In genomic region chr15:94023520-94023919, GRCh38 we compare ENCODE assay signal across 18 cellular contexts.
DNase-seq lines count a peak whose midpoint lies in the region; ATAC-seq and TF ChIP-seq lines count a peak whose summit lies in the region.
"Had no signal": no experiment of that assay in that cellular context is flagged by ENCODE, and none has a peak within 500 bp of the region (broad histone marks: within the 10 kb centered on the region; RNA-seq: fewer than 3 reads in every experiment).

No MANE protein-coding gene starts in this region.

- no peak overlapping the region for H3K9ac ChIP-seq in SK-N-SH
- H3K9ac ChIP-seq in neuronal stem cell (ENCODE audit: low read depth, low read length, poor library complexity): no peak overlapping the region

- no peak overlapping the region for H3K27ac ChIP-seq in SK-N-SH (ENCODE audit: low read depth in 2 of 2, low read length in 1 of 2)
- no peak overlapping the region for H3K27ac ChIP-seq in neuronal stem cell (replicated peaks; ENCODE audit: low read length)
- H3K27ac ChIP-seq: HL-60, Peyer's patch had no signal

- H2BK12ac ChIP-seq in neuronal stem cell (ENCODE audit: low read length): no peak overlapping the region

- no peak overlapping the region for H4K91ac ChIP-seq in neuronal stem cell (ENCODE audit: low read depth, low read length, poor library complexity)

- no peak overlapping the region; the same call in 1 of the 2 replicates for H2AFZ ChIP-seq in SK-N-SH (ENCODE audit: low read depth)
- H2AFZ ChIP-seq in neuronal stem cell (ENCODE audit: low read length): peak overlapping the region; percentile 26

- H2BK15ac ChIP-seq in neuronal stem cell (ENCODE audit: low read length): no peak overlapping the region

- no peak for TF ChIP-seq EP300 in SK-N-SH (IDR thresholded peaks at IDR 0.05; ENCODE audit: borderline replicate concordance in 1 of 2, low read depth in 1 of 2, low read length in 1 of 2)

- no peaks in the 10 kb centered on the region for H4K20me1 ChIP-seq in SK-N-SH (ENCODE audit: insufficient read depth)

- H3K27me3 ChIP-seq in SK-N-SH (ENCODE audit: insufficient read depth): no peaks in the 10 kb centered on the region
- H3K27me3 ChIP-seq in neuronal stem cell (ENCODE audit: control insufficient read depth in 3 of 3, insufficient read depth in 3 of 3, low read depth in 1 of 3, low read length in 3 of 3): no peaks in the 10 kb centered on the region
- H3K27me3 ChIP-seq: BE2C, Peyer's patch had no signal

- peaks cover 12% of the 10 kb centered on the region for H3F3A ChIP-seq in SK-N-SH (replicated peaks; ENCODE audit: insufficient read depth)

- H2BK5ac ChIP-seq in neuronal stem cell (ENCODE audit: low read length): no peak overlapping the region

- H3K14ac ChIP-seq in neuronal stem cell (ENCODE audit: low read length): no peak overlapping the region

- ATAC-seq in GM19351 (IDR thresholded peaks at IDR 0.05; ENCODE audit: unreplicated experiment): no peak
- ATAC-seq: K562 had no signal

- no peak overlapping the region for H3K23ac ChIP-seq in neuronal stem cell (ENCODE audit: low read depth, low read length, poor library complexity)

- no peak for TF ChIP-seq CTCF in SK-N-SH (IDR thresholded peaks at IDR 0.05)
- TF ChIP-seq CTCF in fibroblast of the aortic adventitia (IDR thresholded peaks at IDR 0.05; ENCODE audit: insufficient read depth, low read length): no peak

- no peak overlapping the region for H3K4ac ChIP-seq in neuronal stem cell (ENCODE audit: low read length)

- H2AK5ac ChIP-seq in neuronal stem cell (ENCODE audit: low read depth, low read length): no peak overlapping the region

- no peaks in the 10 kb centered on the region for H3K79me2 ChIP-seq in SK-N-SH (ENCODE audit: insufficient read depth)

- H3K18ac ChIP-seq in neuronal stem cell (ENCODE audit: low read length): no peak overlapping the region

- DNase-seq in AG20443 (ENCODE audit: low spot score) (peak; percentile 48), SK-N-SH (no peak), fibroblast of the aortic adventitia (ENCODE audit: low read depth) (peak; percentile 69), neuronal stem cell (ENCODE audit: low spot score) (no peak), NCI-H2029 treated with DMSO at 0.1 percent for 48 hours (lab: John Stamatoyannopoulos, UW) (no peak)
- DNase-seq in stimulated activated CD8-positive, alpha-beta memory T cell treated with anti-CD3 and anti-CD28 coated beads, Interleukin-4, amount 100 ng/mL, for 48 hours: no peak
- DNase-seq in activated CD4-positive, alpha-beta T cell treated with anti-CD3 and anti-CD28 coated beads, Interleukin-2, amount 50 U/mL, for 1 hour: no peak
- DNase-seq: BE2C; CD4-positive, alpha-beta memory T cell; DMS79 treated with DMSO at 0.1 percent for 48 hours; NCI-H1048; NCI-H187; NCI-H2171; Peyer's patch; SIG-M5 had no signal

- CTCF ChIA-PET in SK-N-SH (lab: Yijun Ruan, JAX): interaction anchor here (0.6 kb wide), 1 partner anchor 96 kb away, joined by 3 read pairs; no protein-coding TSS in a partner anchor

- H3K9me3 ChIP-seq in SK-N-SH (no peaks in the 10 kb centered on the region), neuronal stem cell (replicated peaks in 1 of 2; ENCODE audit: control insufficient read depth in 2 of 2, insufficient read depth in 1 of 2, low read depth in 1 of 2, low read length in 2 of 2) (no peaks in the 10 kb centered on the region)
- H3K9me3 ChIP-seq: BE2C, Peyer's patch had no signal

- WGBS in SK-N-SH (ENCODE audit: low lambda C conversion rate): 60% methylated on average over 1 of the region's 3 CpGs
- WGBS in neuronal stem cell (ENCODE audit: extremely low coverage in 2 of 2, insufficient read length in 2 of 2, insufficient replicate concordance in 1 of 2), 2 donors: no CpG with 5 or more reads among the region's 3 CpGs

- POLR2A ChIA-PET in SK-N-SH (lab: Yijun Ruan, JAX): no interaction called here

- no peak overlapping the region for H4K8ac ChIP-seq in neuronal stem cell (ENCODE audit: low read depth, low read length)

- no peak overlapping the region; the same call in 1 of the 2 replicates for H3K4me2 ChIP-seq in SK-N-SH
- H3K4me2 ChIP-seq in neuronal stem cell (ENCODE audit: insufficient read depth, low read length, poor library complexity, severe bottlenecking): no peak overlapping the region

- H3K36me3 ChIP-seq in SK-N-SH (replicated peaks in 1 of 2; ENCODE audit: control insufficient read depth in 1 of 2, insufficient read depth in 2 of 2, low read length in 1 of 2): no peaks in the 10 kb centered on the region
- H3K36me3 ChIP-seq in neuronal stem cell (replicated peaks in 1 of 2; ENCODE audit: control insufficient read depth in 2 of 2, insufficient read depth in 2 of 2, low read length in 2 of 2): no peaks in the 10 kb centered on the region
- H3K36me3 ChIP-seq: BE2C, Peyer's patch had no signal

- no peak overlapping the region for H3K4me3 ChIP-seq in SK-N-SH (ENCODE audit: low read depth in 2 of 2, low read length in 1 of 2)
- H3K4me3 ChIP-seq in fibroblast of the aortic adventitia (ENCODE audit: low read depth, low read length): no peak overlapping the region
- no peak overlapping the region for H3K4me3 ChIP-seq in neuronal stem cell (ENCODE audit: low read length in 2 of 2)
- H3K4me3 ChIP-seq: K562, Peyer's patch had no signal

- no peak for TF ChIP-seq RAD21 in SK-N-SH (IDR thresholded peaks at IDR 0.05; ENCODE audit: low read length)

- H3K9me2 ChIP-seq in SK-N-SH: no peaks in the 10 kb centered on the region

- H3K79me1 ChIP-seq in neuronal stem cell (ENCODE audit: low read depth, low read length): no peaks in the 10 kb centered on the region

- H3K4me1 ChIP-seq in SK-N-SH (ENCODE audit: control insufficient read depth in 1 of 2, insufficient read depth in 2 of 2, low read depth in 1 of 2, low read length in 1 of 2) (peaks cover 12 to 22% of the 10 kb centered on the region in 2 experiments; a peak in 3 of 4 replicates), neuronal stem cell (ENCODE audit: control insufficient read depth in 2 of 2, insufficient read depth in 1 of 2, low read depth in 1 of 2, low read length in 2 of 2) (peaks cover 1 to 10% of the 10 kb centered on the region in 2 donors)
- H3K4me1 ChIP-seq: Peyer's patch had no signal

- no peak overlapping the region for H2BK120ac ChIP-seq in neuronal stem cell (ENCODE audit: low read depth, low read length)

TF ChIP-seq in SK-N-SH, 30 proteins besides CTCF, POLR2A, EP300 and RAD21:
- TF ChIP-seq TAF1 (IDR thresholded peaks at IDR 0.05; ENCODE audit: borderline replicate concordance, low read depth, low read length): no peak
- no peak for TF ChIP-seq JUND (IDR thresholded peaks at IDR 0.05)
- 0 out of 2 replicates have a peak, but pooled peaks have one; percentile 6 for TF ChIP-seq NFIC (IDR thresholded peaks at IDR 0.05; ENCODE audit: borderline replicate concordance)
- TF ChIP-seq TCF12 (IDR thresholded peaks at IDR 0.05): peak; percentile 30; the same call in 1 of the 2 replicates

Comparison
In these comparisons a context has a peak if more than half of its experiments do, and no peak if none do; other contexts are left out.
1. DNase-seq: peak in AG20443 (single experiment) and fibroblast of the aortic adventitia (single experiment); none in SK-N-SH (single experiment), neuronal stem cell (single experiment), stimulated activated CD8-positive, alpha-beta memory T cell treated with anti-CD3 and anti-CD28 coated beads, Interleukin-4, amount 100 ng/mL, for 48 hours (single experiment), activated CD4-positive, alpha-beta T cell treated with anti-CD3 and anti-CD28 coated beads, Interleukin-2, amount 50 U/mL, for 1 hour (single experiment) and NCI-H2029 treated with DMSO at 0.1 percent for 48 hours (single experiment).